34 cellular contexts compared by ENCODE assay signal in the genomic region with DNA sequence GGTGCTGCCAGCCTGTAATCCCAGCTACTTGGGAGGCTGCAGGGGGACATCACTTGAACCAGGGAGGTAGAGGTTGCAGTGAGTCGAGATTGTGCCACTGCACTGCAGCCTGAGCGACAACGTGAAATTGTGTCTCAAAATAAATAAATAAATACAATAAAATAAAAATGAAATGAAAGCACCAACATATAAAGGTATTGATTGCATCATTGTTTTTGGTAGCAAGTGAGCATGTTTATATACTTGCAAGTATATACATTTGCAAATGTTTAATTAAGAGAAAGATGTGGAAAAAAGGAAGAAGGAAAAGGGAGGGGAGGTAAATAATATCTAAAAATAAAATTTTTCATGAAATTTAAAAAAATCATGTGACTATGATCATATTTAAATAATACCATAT.
"Had no signal": no experiment of that assay in that cellular context is flagged by ENCODE, and none has a peak within 500 bp of the region (broad histone marks: within the 10 kb centered on the region; RNA-seq: fewer than 3 reads in every experiment).

No MANE protein-coding gene starts in this region.

- H3K4me3 ChIP-seq: adrenal gland, ascending aorta, body of pancreas, breast epithelium, cardiac muscle cell had no signal

- ATAC-seq: activated naive CD4-positive, alpha-beta T cell treated with anti-CD3 and anti-CD28 coated beads, Interleukin-2, amount 50 U/mL, for 72 hours; activated naive CD8-positive, alpha-beta T cell treated with anti-CD3 and anti-CD28 coated beads, Interleukin-2, amount 50 U/mL, for 24 hours; activated T-cell treated with anti-CD3 and anti-CD28 coated beads, Interleukin-2, amount 50 U/mL, for 4 hours; activated T-cell treated with anti-CD3 and anti-CD28 coated beads, Interleukin-2, amount 50 U/mL, for 72 hours; activated T-helper 17 cell treated with anti-CD3 and anti-CD28 coated beads, Interleukin-2, amount 50 U/mL, for 72 hours; body of pancreas had no signal

- FAIRE-seq: astrocyte, bronchial epithelial cell had no signal

- DNase-seq: activated effector memory CD4-positive, alpha-beta T cell treated with anti-CD3 and anti-CD28 coated beads, Interleukin-2, amount 50 U/mL, for 16 hours; activated effector memory CD4-positive, alpha-beta T cell treated with Interleukin-2 at 50 U/mL for 16 hours; activated gamma-delta T cell; activated gamma-delta T cell treated with Interleukin-2 at 50 U/mL for 16 hours; activated naive CD4-positive, alpha-beta T cell; activated naive CD4-positive, alpha-beta T cell treated with anti-CD3 and anti-CD28 coated beads for 36 hours; activated naive CD4-positive, alpha-beta T cell treated with anti-CD3 and anti-CD28 coated beads, Interleukin-2, amount 10 ng/mL, durations not matched to agents 7 days and 5 days; activated naive CD4-positive, alpha-beta T cell treated with anti-CD3 and anti-CD28 coated beads, Interleukin-2, amount 50 U/mL, for 16 hours; activated naive CD4-positive, alpha-beta T cell treated with Interleukin-2 at 50 U/mL for 16 hours; activated naive CD8-positive, alpha-beta T cell treated with anti-CD3 and anti-CD28 coated beads for 36 hours; activated naive CD8-positive, alpha-beta T cell treated with anti-CD3 and anti-CD28 coated beads, Interleukin-2, amount 10 ng/mL, durations not matched to agents 7 days and 5 days; activated naive CD8-positive, alpha-beta T cell treated with anti-CD3 and anti-CD28 coated beads, Interleukin-2, amount 50 U/mL, for 24 hours; activated T-cell treated with anti-CD3 and anti-CD28 coated beads, Interleukin-2, amount 50 U/mL, for 1 hour; activated T-cell treated with anti-CD3 and anti-CD28 coated beads, Interleukin-2, amount 50 U/mL, for 24 hours; activated T-cell treated with anti-CD3 and anti-CD28 coated beads, Interleukin-2, amount 50 U/mL, for 4 hours; activated T-cell treated with anti-CD3 and anti-CD28 coated beads, Interleukin-2, amount 50 U/mL, for 48 hours; activated T-cell treated with anti-CD3 and anti-CD28 coated beads, Interleukin-2, amount 50 U/mL, for 72 hours; adrenal gland; amniotic stem cell; amygdala; anterior cingulate cortex; aorta; body of pancreas; brain microvascular endothelial cell; caudate nucleus; central memory CD4-positive, alpha-beta T cell; cerebellar nuclear complex had no signal

- H3K36me3 ChIP-seq: adrenal gland, ascending aorta, brain microvascular endothelial cell, breast epithelium, cardiac muscle cell had no signal

- H3K27me3 ChIP-seq: adrenal gland, ascending aorta, body of pancreas, brain microvascular endothelial cell, breast epithelium, cardiac muscle cell had no signal

- H3K9me3 ChIP-seq: adrenal gland, ascending aorta, body of pancreas, breast epithelium had no signal

- H3K27ac ChIP-seq: adrenal gland, ascending aorta, body of pancreas, brain microvascular endothelial cell, breast epithelium, cardiac muscle cell had no signal

- H3K4me1 ChIP-seq: adrenal gland, ascending aorta, breast epithelium had no signal
